In the genomic region with DNA sequence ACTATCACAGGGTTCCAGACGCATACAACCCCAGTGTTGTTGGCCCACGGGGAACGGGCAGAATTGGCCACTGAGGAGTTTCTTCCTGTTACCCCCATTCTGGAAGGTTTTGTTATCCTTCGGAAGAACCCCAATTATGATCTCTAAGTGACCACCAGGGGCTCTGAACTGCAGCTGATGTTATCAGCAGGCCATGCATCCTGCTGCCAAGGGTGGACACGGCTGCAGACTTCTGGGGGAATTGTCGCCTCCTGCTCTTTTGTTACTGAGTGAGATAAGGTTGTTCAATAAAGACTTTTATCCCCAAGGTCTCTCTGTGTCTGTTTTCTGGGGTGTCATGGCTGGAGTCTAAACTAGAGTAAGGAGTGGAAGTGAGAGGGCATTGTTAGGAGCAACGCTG, we compare ENCODE assay signal across 27 cellular contexts. TPM values are rescaled to one million over a fixed set of nuclear protein-coding genes. Genes with fewer than 3 reads are reported as not detected.
A peak's percentile ranks its signal among the peaks of the same experiment; 100 is the strongest.
DNase-seq lines count a peak whose midpoint lies in the region; ATAC-seq, FAIRE-seq and TF ChIP-seq lines count a peak whose summit lies in the region.
"Had no signal": no experiment of that assay in that cellular context is flagged by ENCODE, and none has a peak within 500 bp of the region (broad histone marks: within the 10 kb centered on the region; RNA-seq: fewer than 3 reads in every experiment).

No MANE protein-coding gene starts in this region.

- DNase-seq in HepG2 (ENCODE audit: low spot score), result no peak
- DNase-seq in right lobe of liver, result no peak
- DNase-seq in brain microvascular endothelial cell, result no peak
- DNase-seq in type B pancreatic cell (ENCODE audit: extremely low spot score, unreplicated experiment), result no peak
- no peak for DNase-seq in epidermal melanocyte (ENCODE audit: insufficient read length, low spot score)
- DNase-seq in GDM1 (lab: John Stamatoyannopoulos, UW), result no peak
- DNase-seq: activated CD4-positive, alpha-beta T cell treated with anti-CD3 and anti-CD28 coated beads for 1 hour; activated effector memory CD4-positive, alpha-beta T cell treated with Interleukin-2 at 50 U/mL for 16 hours; adrenal gland; CD4-positive, alpha-beta T cell; DMS53; H7; NCI-H1694; NCI-H226; ovary; sigmoid colon; stimulated activated naive CD4-positive, alpha-beta T cell had no signal

- no peaks in the 10 kb centered on the region for H3K9me3 ChIP-seq in HepG2 (ENCODE audit: low read length)
- no peaks in the 10 kb centered on the region for H3K9me3 ChIP-seq in right lobe of liver
- H3K9me3 ChIP-seq: adrenal gland, gastroesophageal sphincter, ovary, sigmoid colon had no signal

- CTCF ChIA-PET in HepG2 (lab: Yijun Ruan, JAX; ENCODE audit: low intra/inter-chr PET ratio, low total read pairs), result no interaction called here

- no peak overlapping the region for H3K4me3 ChIP-seq in HepG2 (replicated peaks in 1 of 3; ENCODE audit: insufficient read depth in 1 of 3, low read depth in 2 of 3, low read length in 3 of 3)
- H3K4me3 ChIP-seq in right lobe of liver, result no peak overlapping the region
- no peak overlapping the region for H3K4me3 ChIP-seq in brain microvascular endothelial cell (ENCODE audit: low read depth, low read length)
- H3K4me3 ChIP-seq: adrenal gland, cardiac muscle cell, gastroesophageal sphincter, ovary, sigmoid colon had no signal

- H3K4me3 Mint-ChIP-seq in type B pancreatic cell, result no peak overlapping the region
- H3K4me3 Mint-ChIP-seq: CD4-positive, alpha-beta T cell had no signal

- no peak overlapping the region for H3K4me2 ChIP-seq in HepG2 (ENCODE audit: low read depth, low read length)

- BruUV-seq in HepG2 (replicated peaks; lab: Mats Ljungman, UMichigan), result no TSS peak

- no peaks in the 10 kb centered on the region for H3K4me1 Mint-ChIP-seq in type B pancreatic cell (ENCODE audit: unreplicated experiment)

- no peaks in the 10 kb centered on the region for H4K20me1 ChIP-seq in HepG2 (ENCODE audit: insufficient read depth, low read length)

- TF ChIP-seq POLR2A in HepG2 (IDR thresholded peaks at IDR 0.05; ENCODE audit: insufficient read depth in 1 of 2, low read depth in 2 of 2, low read length in 2 of 2) (no peak), right lobe of liver (IDR thresholded peaks at IDR 0.05) (no peak)

- H3K27ac ChIP-seq in HepG2 (ENCODE audit: extremely low read length, insufficient read depth, low read length) (no peak overlapping the region), right lobe of liver (no peak overlapping the region), brain microvascular endothelial cell (no peak overlapping the region)
- H3K27ac ChIP-seq: adrenal gland, cardiac muscle cell, gastroesophageal sphincter, ovary, sigmoid colon had no signal

- in situ Hi-C loops in HepG2 (cut with HindIII; ENCODE audit: extremely low pct_ligation_motif_present, low pct_unique_long_range_greater_than_20kb), result no loop called here
- in situ Hi-C loops in brain microvascular endothelial cell (cut with HindIII; ENCODE audit: low pct_ligation_motif_present, low sequenced_read_pairs), result no loop called here

- no peak overlapping the region for H2AFZ ChIP-seq in HepG2 (ENCODE audit: low read length)

- H3K27ac Mint-ChIP-seq in type B pancreatic cell, result peak overlapping the region; percentile 22
- H3K27ac Mint-ChIP-seq: CD4-positive, alpha-beta T cell had no signal

- peaks cover 32% of the 10 kb centered on the region for H3K36me3 Mint-ChIP-seq in type B pancreatic cell

- 97% methylated on average over 7 of the region's 7 CpGs for WGBS in HepG2 (ENCODE audit: low lambda C conversion rate)
- WGBS in right lobe of liver (ENCODE audit: insufficient coverage, low coverage, low lambda C conversion rate, missing lambda C conversion rate), result 73% methylated on average over 6 of the region's 7 CpGs

- H3K27me3 ChIP-seq in HepG2 (ENCODE audit: control insufficient read depth in 1 of 2, insufficient read depth in 2 of 2, low read length in 2 of 2) (no peaks in the 10 kb centered on the region; a peak in 1 of 5 replicates), right lobe of liver (no peaks in the 10 kb centered on the region), brain microvascular endothelial cell (replicated peaks) (no peaks in the 10 kb centered on the region)
- H3K27me3 ChIP-seq: adrenal gland, cardiac muscle cell, gastroesophageal sphincter, ovary, sigmoid colon had no signal

- no peak overlapping the region for H3K9ac ChIP-seq in HepG2 (ENCODE audit: insufficient read depth, low read depth, low read length)

- H3K36me3 ChIP-seq in HepG2 (replicated peaks in 1 of 2; ENCODE audit: control insufficient read depth in 1 of 2, insufficient read depth in 2 of 2, low read length in 2 of 2) (peaks cover 18 to 53% of the 10 kb centered on the region in 2 experiments), right lobe of liver (peaks cover 4 to 49% (median 28%) of the 10 kb centered on the region in 4 donors), brain microvascular endothelial cell (replicated peaks) (peaks cover 57% of the 10 kb centered on the region)
- H3K36me3 ChIP-seq: ovary had no signal

- H3K9me3 Mint-ChIP-seq in type B pancreatic cell, result no peaks in the 10 kb centered on the region
- H3K9me3 Mint-ChIP-seq: CD4-positive, alpha-beta T cell had no signal

- TF ChIP-seq EP300 in HepG2 (IDR thresholded peaks at IDR 0.05; ENCODE audit: low read depth in 2 of 2, low read length in 2 of 2) (no peak), HepG2 (CRISPR knock-in tag; IDR thresholded peaks at IDR 0.05; ENCODE audit: borderline replicate concordance) (no peak)

- POLR2A ChIA-PET in HepG2 (lab: Yijun Ruan, JAX), result no interaction called here

- H3K4me1 ChIP-seq in HepG2 (ENCODE audit: insufficient read depth, low read length) (peaks cover 1% of the 10 kb centered on the region), right lobe of liver (peaks cover 0 to 5% (median 0%) of the 10 kb centered on the region in 4 donors)

- H3K79me2 ChIP-seq in HepG2 (ENCODE audit: insufficient read depth, low read length), result no peaks in the 10 kb centered on the region

- no peak for FAIRE-seq in HepG2 (lab: Jason Lieb, UNC)
- FAIRE-seq: RCC 7860 had no signal

- TF ChIP-seq RAD21 in HepG2 (CRISPR knock-in tag; IDR thresholded peaks at IDR 0.05), result no peak

- peak; percentile 56 for ATAC-seq in HepG2
- no peak for ATAC-seq in right lobe of liver
- ATAC-seq: esophagus mucosa, gastroesophageal sphincter had no signal

- TF ChIP-seq CTCF in HepG2 (CRISPR knock-in tag; IDR thresholded peaks at IDR 0.05) (no peak), right lobe of liver (IDR thresholded peaks at IDR 0.05) (no peak), brain microvascular endothelial cell (IDR thresholded peaks at IDR 0.05; ENCODE audit: low read depth, low read length, missing control alignments) (peak; percentile 4), type B pancreatic cell (conservative IDR thresholded peaks at IDR 0.05) (peak; percentile 25)

- no peaks in the 10 kb centered on the region for H3K27me3 Mint-ChIP-seq in type B pancreatic cell
- H3K27me3 Mint-ChIP-seq: CD4-positive, alpha-beta T cell had no signal

- intact Hi-C loops in HepG2 (cut with micrococcal nuclease; ENCODE audit: unreplicated experiment), result no loop called here
- intact Hi-C loops in right lobe of liver (cut with DNase I), result loop anchor here in 1 of 2 donors (10.0 kb wide), 1 partner anchor 144 kb away; no protein-coding TSS in a partner anchor

RNA-seq across cellular contexts. Expression of gene EIF4G1, which starts 5.7 kb away (rescaled TPM):
- total RNA-seq in HepG2 (2016; rRNA removed; fragmentation: Illumina TruSeq; extraction: Trizol) (213 and 244 TPM in 2 replicates), right lobe of liver (100 to 1,000 TPM; 262 to 368 (median 291) TPM), type B pancreatic cell (ENCODE audit: low replicate concordance) (371 and 432 TPM in 2 replicates)
- 19.7 and 27.8 TPM in 2 replicates for total RNA-seq in HepG2 (2016; cell fraction: cytosol; rRNA removed; fragmentation: Illumina TruSeq; extraction: Trizol; ENCODE audit: low read depth)
- total RNA-seq in HepG2 (2016; cell fraction: insoluble cytoplasmic fraction; rRNA removed; fragmentation: Illumina TruSeq; extraction: Trizol), result 208 and 223 TPM in 2 replicates
- total RNA-seq in HepG2 (2016; cell fraction: membrane; rRNA removed; fragmentation: Illumina TruSeq; extraction: Trizol), result 77.1 and 81.4 TPM in 2 replicates
- total RNA-seq in HepG2 (2016; cell fraction: nucleus; rRNA removed; fragmentation: Illumina TruSeq; extraction: Trizol), result 163 and 210 TPM in 2 replicates
- 208 and 228 TPM in 2 replicates for polyA plus RNA-seq in HepG2 (2011; rRNA removed)
- 139 and 145 TPM in 2 replicates for polyA plus RNA-seq in HepG2 (2011; cell fraction: cytosol; rRNA removed)
- polyA plus RNA-seq in HepG2 (2011; cell fraction: nucleus; rRNA removed), result 229 and 287 TPM in 2 replicates
- 122 and 142 TPM in 2 replicates for polyA plus RNA-seq in HepG2 (2012)
- polyA plus RNA-seq in HepG2 (2016; cell fraction: cytosol; fragmentation: Illumina TruSeq; extraction: Trizol; ENCODE audit: low read depth), result 15.3 and 16.7 TPM in 2 replicates
- polyA plus RNA-seq in HepG2 (2016; cell fraction: insoluble cytoplasmic fraction; fragmentation: Illumina TruSeq; extraction: Trizol; ENCODE audit: low read depth), result 217 and 276 TPM in 2 replicates
- polyA plus RNA-seq in HepG2 (2016; cell fraction: membrane; fragmentation: Illumina TruSeq; extraction: Trizol; ENCODE audit: low read depth), result 53.0 and 64.3 TPM in 2 replicates
- 324 and 332 TPM in 2 replicates for polyA plus RNA-seq in HepG2 (2016; cell fraction: nucleus; fragmentation: Illumina TruSeq; extraction: Trizol; ENCODE audit: insufficient read depth, low read depth)
- 348 and 721 TPM in 2 replicates for polyA minus RNA-seq in HepG2 (2011; rRNA and poly(A)+ RNA removed; ENCODE audit: low replicate concordance)
- polyA minus RNA-seq in HepG2 (2011; cell fraction: cytosol; rRNA and poly(A)+ RNA removed), result 122 and 123 TPM in 2 replicates
- polyA minus RNA-seq in HepG2 (2011; cell fraction: nucleus; rRNA and poly(A)+ RNA removed), result 107 and 113 TPM in 2 replicates

RNA-seq across cellular contexts. Expression of gene PSMD2, which starts 9.7 kb away (rescaled TPM):
- 200 and 312 TPM in 2 replicates for total RNA-seq in HepG2 (2016; rRNA removed; fragmentation: Illumina TruSeq; extraction: Trizol)
- 27.9 and 35.3 TPM in 2 replicates for total RNA-seq in HepG2 (2016; cell fraction: cytosol; rRNA removed; fragmentation: Illumina TruSeq; extraction: Trizol; ENCODE audit: low read depth)
- 208 and 307 TPM in 2 replicates for total RNA-seq in HepG2 (2016; cell fraction: insoluble cytoplasmic fraction; rRNA removed; fragmentation: Illumina TruSeq; extraction: Trizol)
- 69.9 and 70.8 TPM in 2 replicates for total RNA-seq in HepG2 (2016; cell fraction: membrane; rRNA removed; fragmentation: Illumina TruSeq; extraction: Trizol)
- total RNA-seq in HepG2 (2016; cell fraction: nucleus; rRNA removed; fragmentation: Illumina TruSeq; extraction: Trizol), result 130 and 133 TPM in 2 replicates
- 125 and 152 TPM in 2 replicates for polyA plus RNA-seq in HepG2 (2011; rRNA removed)
- 165 and 166 TPM in 2 replicates for polyA plus RNA-seq in HepG2 (2011; cell fraction: cytosol; rRNA removed)
- 110 and 125 TPM in 2 replicates for polyA plus RNA-seq in HepG2 (2011; cell fraction: nucleus; rRNA removed)
- 116 and 117 TPM in 2 replicates for polyA plus RNA-seq in HepG2 (2012)
- polyA plus RNA-seq in HepG2 (2016; cell fraction: cytosol; fragmentation: Illumina TruSeq; extraction: Trizol; ENCODE audit: low read depth), result 19.9 and 25.2 TPM in 2 replicates
- 253 and 295 TPM in 2 replicates for polyA plus RNA-seq in HepG2 (2016; cell fraction: insoluble cytoplasmic fraction; fragmentation: Illumina TruSeq; extraction: Trizol; ENCODE audit: low read depth)
- 36.4 and 42.7 TPM in 2 replicates for polyA plus RNA-seq in HepG2 (2016; cell fraction: membrane; fragmentation: Illumina TruSeq; extraction: Trizol; ENCODE audit: low read depth)
- 155 and 167 TPM in 2 replicates for polyA plus RNA-seq in HepG2 (2016; cell fraction: nucleus; fragmentation: Illumina TruSeq; extraction: Trizol; ENCODE audit: insufficient read depth, low read depth)
- 351 and 796 TPM in 2 replicates for polyA minus RNA-seq in HepG2 (2011; rRNA and poly(A)+ RNA removed; ENCODE audit: low replicate concordance)
- 127 and 152 TPM in 2 replicates for polyA minus RNA-seq in HepG2 (2011; cell fraction: cytosol; rRNA and poly(A)+ RNA removed)
- polyA minus RNA-seq in HepG2 (2011; cell fraction: nucleus; rRNA and poly(A)+ RNA removed), result 99.4 and 123 TPM in 2 replicates
- 100 to 1,000 TPM in 3 of 6 experiments, 10 to 100 TPM in 3; 85.5 to 153 (median 103) TPM for total RNA-seq in right lobe of liver
- 226 and 255 TPM in 2 replicates for total RNA-seq in type B pancreatic cell (ENCODE audit: low replicate concordance)

RNA-seq across cellular contexts. Expression of gene FAM131A, which starts 28.7 kb away (rescaled TPM):
- total RNA-seq in HepG2 (2016; rRNA removed; fragmentation: Illumina TruSeq; extraction: Trizol), result 7.4 and 9.3 TPM in 2 replicates
- 2.3 and 2.5 TPM in 2 replicates for total RNA-seq in HepG2 (2016; cell fraction: cytosol; rRNA removed; fragmentation: Illumina TruSeq; extraction: Trizol; ENCODE audit: low read depth)
- 4.8 and 8.7 TPM in 2 replicates for total RNA-seq in HepG2 (2016; cell fraction: insoluble cytoplasmic fraction; rRNA removed; fragmentation: Illumina TruSeq; extraction: Trizol)
- total RNA-seq in HepG2 (2016; cell fraction: membrane; rRNA removed; fragmentation: Illumina TruSeq; extraction: Trizol), result 7.8 and 8.3 TPM in 2 replicates
- 4.4 and 6.5 TPM in 2 replicates for total RNA-seq in HepG2 (2016; cell fraction: nucleus; rRNA removed; fragmentation: Illumina TruSeq; extraction: Trizol)
- polyA plus RNA-seq in HepG2 (2011; rRNA removed), result 9.2 and 14.1 TPM in 2 replicates
- polyA plus RNA-seq in HepG2 (2011; cell fraction: cytosol; rRNA removed), result 11.9 and 16.8 TPM in 2 replicates
- polyA plus RNA-seq in HepG2 (2011; cell fraction: nucleus; rRNA removed), result 23.9 and 25.8 TPM in 2 replicates
- polyA plus RNA-seq in HepG2 (2012), result 5.8 and 9.8 TPM in 2 replicates
- 2.3 and 3.2 TPM in 2 replicates for polyA plus RNA-seq in HepG2 (2016; cell fraction: cytosol; fragmentation: Illumina TruSeq; extraction: Trizol; ENCODE audit: low read depth)
- 5.3 and 7.8 TPM in 2 replicates for polyA plus RNA-seq in HepG2 (2016; cell fraction: insoluble cytoplasmic fraction; fragmentation: Illumina TruSeq; extraction: Trizol; ENCODE audit: low read depth)
- polyA plus RNA-seq in HepG2 (2016; cell fraction: membrane; fragmentation: Illumina TruSeq; extraction: Trizol; ENCODE audit: low read depth), result 5.7 and 5.8 TPM in 2 replicates
- polyA plus RNA-seq in HepG2 (2016; cell fraction: nucleus; fragmentation: Illumina TruSeq; extraction: Trizol; ENCODE audit: insufficient read depth, low read depth), result 12.3 and 13.4 TPM in 2 replicates
- polyA minus RNA-seq in HepG2 (2011; rRNA and poly(A)+ RNA removed; ENCODE audit: low replicate concordance), result 22.1 and 24.2 TPM in 2 replicates
- polyA minus RNA-seq in HepG2 (2011; cell fraction: cytosol; rRNA and poly(A)+ RNA removed), result 7.0 and 7.3 TPM in 2 replicates
- 7.0 and 9.2 TPM in 2 replicates for polyA minus RNA-seq in HepG2 (2011; cell fraction: nucleus; rRNA and poly(A)+ RNA removed)
- 1 to 10 TPM; 2.4 to 6.5 (median 3.1) TPM for total RNA-seq in right lobe of liver
- total RNA-seq in type B pancreatic cell (ENCODE audit: low replicate concordance), result 13.2 and 18.3 TPM in 2 replicates

RNA-seq across cellular contexts. Expression of gene ECE2, which starts 32.9 kb away (rescaled TPM):
- total RNA-seq in HepG2 (2016; rRNA removed; fragmentation: Illumina TruSeq; extraction: Trizol), result not detected in 2 replicates
- not detected in 2 replicates for total RNA-seq in HepG2 (2016; cell fraction: cytosol; rRNA removed; fragmentation: Illumina TruSeq; extraction: Trizol; ENCODE audit: low read depth)
- not detected in 2 replicates for total RNA-seq in HepG2 (2016; cell fraction: insoluble cytoplasmic fraction; rRNA removed; fragmentation: Illumina TruSeq; extraction: Trizol)
- not detected in 2 replicates for total RNA-seq in HepG2 (2016; cell fraction: membrane; rRNA removed; fragmentation: Illumina TruSeq; extraction: Trizol)
- total RNA-seq in HepG2 (2016; cell fraction: nucleus; rRNA removed; fragmentation: Illumina TruSeq; extraction: Trizol), result not detected in 2 replicates
- 0.03 TPM in 1 of 2 replicates, not detected in the other for polyA plus RNA-seq in HepG2 (2011; rRNA removed)
- polyA plus RNA-seq in HepG2 (2011; cell fraction: cytosol; rRNA removed), result not detected in 2 replicates
- polyA plus RNA-seq in HepG2 (2011; cell fraction: nucleus; rRNA removed), result 0.10 and 0.16 TPM in 2 replicates
- not detected in 2 replicates for polyA plus RNA-seq in HepG2 (2012)
- polyA plus RNA-seq in HepG2 (2016; cell fraction: cytosol; fragmentation: Illumina TruSeq; extraction: Trizol; ENCODE audit: low read depth), result not detected in 2 replicates
- not detected in 2 replicates for polyA plus RNA-seq in HepG2 (2016; cell fraction: insoluble cytoplasmic fraction; fragmentation: Illumina TruSeq; extraction: Trizol; ENCODE audit: low read depth)
- not detected in 2 replicates for polyA plus RNA-seq in HepG2 (2016; cell fraction: membrane; fragmentation: Illumina TruSeq; extraction: Trizol; ENCODE audit: low read depth)
- not detected in 2 replicates for polyA plus RNA-seq in HepG2 (2016; cell fraction: nucleus; fragmentation: Illumina TruSeq; extraction: Trizol; ENCODE audit: insufficient read depth, low read depth)
- polyA minus RNA-seq in HepG2 (2011; rRNA and poly(A)+ RNA removed; ENCODE audit: low replicate concordance), result 0.14 TPM in 1 of 2 replicates, not detected in the other
- not detected in 2 replicates for polyA minus RNA-seq in HepG2 (2011; cell fraction: cytosol; rRNA and poly(A)+ RNA removed)
- not detected in 2 replicates for polyA minus RNA-seq in HepG2 (2011; cell fraction: nucleus; rRNA and poly(A)+ RNA removed)
- total RNA-seq in right lobe of liver, result not detected
- total RNA-seq in type B pancreatic cell (ENCODE audit: low replicate concordance), result not detected in 2 replicates
- total RNA-seq: cardiac muscle cell; CD4-positive, alpha-beta T cell; dermis microvascular lymphatic vessel endothelial cell; esophagus mucosa; H7; kidney epithelial cell; lung microvascular endothelial cell; M059J; myocyte; ovary had no signal
- polyA plus RNA-seq: cardiac muscle cell, thymus had no signal

RNA-seq across cellular contexts. Expression of gene CAMK2N2, which starts 47.4 kb away (rescaled TPM):
- total RNA-seq in HepG2 (2016; rRNA removed; fragmentation: Illumina TruSeq; extraction: Trizol), result 0.27 TPM in 1 of 2 replicates, not detected in the other
- not detected in 2 replicates for total RNA-seq in HepG2 (2016; cell fraction: cytosol; rRNA removed; fragmentation: Illumina TruSeq; extraction: Trizol; ENCODE audit: low read depth)
- total RNA-seq in HepG2 (2016; cell fraction: insoluble cytoplasmic fraction; rRNA removed; fragmentation: Illumina TruSeq; extraction: Trizol), result 0.09 and 0.27 TPM in 2 replicates
- 0.34 and 0.72 TPM in 2 replicates for total RNA-seq in HepG2 (2016; cell fraction: membrane; rRNA removed; fragmentation: Illumina TruSeq; extraction: Trizol)
- not detected in 2 replicates for total RNA-seq in HepG2 (2016; cell fraction: nucleus; rRNA removed; fragmentation: Illumina TruSeq; extraction: Trizol)
- 0.04 and 0.12 TPM in 2 replicates for polyA plus RNA-seq in HepG2 (2011; rRNA removed)
- polyA plus RNA-seq in HepG2 (2011; cell fraction: cytosol; rRNA removed), result 0.07 and 0.08 TPM in 2 replicates
- 0.09 and 0.16 TPM in 2 replicates for polyA plus RNA-seq in HepG2 (2011; cell fraction: nucleus; rRNA removed)
- polyA plus RNA-seq in HepG2 (2012), result not detected in 2 replicates
- 0.95 and 1.1 TPM in 2 replicates for polyA plus RNA-seq in HepG2 (2016; cell fraction: cytosol; fragmentation: Illumina TruSeq; extraction: Trizol; ENCODE audit: low read depth)
- polyA plus RNA-seq in HepG2 (2016; cell fraction: insoluble cytoplasmic fraction; fragmentation: Illumina TruSeq; extraction: Trizol; ENCODE audit: low read depth), result not detected in 2 replicates
- polyA plus RNA-seq in HepG2 (2016; cell fraction: membrane; fragmentation: Illumina TruSeq; extraction: Trizol; ENCODE audit: low read depth), result 1.00 and 1.2 TPM in 2 replicates
- 0.46 and 0.47 TPM in 2 replicates for polyA plus RNA-seq in HepG2 (2016; cell fraction: nucleus; fragmentation: Illumina TruSeq; extraction: Trizol; ENCODE audit: insufficient read depth, low read depth)
- 7.5 TPM in 1 of 2 replicates, not detected in the other for polyA minus RNA-seq in HepG2 (2011; rRNA and poly(A)+ RNA removed; ENCODE audit: low replicate concordance)
- 0.44 TPM in 1 of 2 replicates, not detected in the other for polyA minus RNA-seq in HepG2 (2011; cell fraction: cytosol; rRNA and poly(A)+ RNA removed)
- polyA minus RNA-seq in HepG2 (2011; cell fraction: nucleus; rRNA and poly(A)+ RNA removed), result not detected in 2 replicates
- total RNA-seq in right lobe of liver, result under 1 TPM in 3 of 6 experiments, not detected in 3; 0.21 to 0.42 (median 0.24) TPM
- 1.9 TPM in 2 replicates for total RNA-seq in type B pancreatic cell (ENCODE audit: low replicate concordance)
- total RNA-seq: cardiac muscle cell; CD4-positive, alpha-beta T cell; dermis microvascular lymphatic vessel endothelial cell; gastroesophageal sphincter; lung microvascular endothelial cell; myocyte had no signal

Comparison
In these comparisons a context has a peak if more than half of its experiments do, and no peak if none do; other contexts are left out.
1. CTCF ChIP-seq: peak in brain microvascular endothelial cell (single experiment) and type B pancreatic cell (single experiment); none in HepG2 (single experiment) and right lobe of liver (0 of 4).